17 cellular contexts compared by ENCODE assay signal in genomic region chr5:117681431-117681830, GRCh38.
DNase-seq lines count a peak whose midpoint lies in the region; ATAC-seq lines count a peak whose summit lies in the region.
"Had no signal": no experiment of that assay in that cellular context is flagged by ENCODE, and none has a peak within 500 bp of the region (broad histone marks: within the 10 kb centered on the region; RNA-seq: fewer than 3 reads in every experiment).

No MANE protein-coding gene starts in this region.

- no peaks in the 10 kb centered on the region for H3K9me3 ChIP-seq in T-helper 17 cell (ENCODE audit: control insufficient read depth, low read length, poor library complexity, severe bottlenecking)
- H3K9me3 ChIP-seq: thoracic aorta had no signal

- H3K4me3 Mint-ChIP-seq in T-helper 17 cell = no peak overlapping the region
- H3K4me3 Mint-ChIP-seq: activated CD4-positive, alpha-beta memory T cell treated with anti-CD3 and anti-CD28 coated beads, Interleukin-2, amount 10 ng/mL, durations not matched to agents 7 days and 5 days; activated T-cell treated with anti-CD3 and anti-CD28 coated beads, Interleukin-2, amount 50 U/mL, for 72 hours had no signal

- ATAC-seq in GM18498 (IDR thresholded peaks at IDR 0.05; ENCODE audit: unreplicated experiment) (peak; percentile 70), GM21367 (IDR thresholded peaks at IDR 0.05; ENCODE audit: unreplicated experiment) (peak; percentile 61), HG03064 (IDR thresholded peaks at IDR 0.05; ENCODE audit: low read depth, unreplicated experiment) (peak; percentile 71), GM21723 (IDR thresholded peaks at IDR 0.05; ENCODE audit: unreplicated experiment) (no peak), T-helper 17 cell (no peak)
- no peak for ATAC-seq in activated naive CD4-positive, alpha-beta T cell treated with anti-CD3 and anti-CD28 coated beads, Interleukin-2, amount 50 U/mL, for 72 hours
- ATAC-seq: activated T-cell treated with anti-CD3 and anti-CD28 coated beads, Interleukin-2, amount 50 U/mL, for 72 hours; Panc1 had no signal

- H3K36me3 Mint-ChIP-seq in T-helper 17 cell (ENCODE audit: low read depth) = no peaks in the 10 kb centered on the region
- H3K36me3 Mint-ChIP-seq in activated naive CD4-positive, alpha-beta T cell treated with anti-CD3 and anti-CD28 coated beads, Interleukin-2, amount 50 U/mL, for 72 hours = no peaks in the 10 kb centered on the region

- H3K27ac Mint-ChIP-seq in T-helper 17 cell = no peak overlapping the region
- H3K27ac Mint-ChIP-seq in activated naive CD4-positive, alpha-beta T cell treated with anti-CD3 and anti-CD28 coated beads, Interleukin-2, amount 50 U/mL, for 72 hours = no peak overlapping the region
- H3K27ac Mint-ChIP-seq: activated CD4-positive, alpha-beta memory T cell treated with anti-CD3 and anti-CD28 coated beads, Interleukin-2, amount 10 ng/mL, durations not matched to agents 7 days and 5 days; activated T-cell treated with anti-CD3 and anti-CD28 coated beads, Interleukin-2, amount 50 U/mL, for 72 hours had no signal

- H3K4me1 Mint-ChIP-seq in T-helper 17 cell = no peaks in the 10 kb centered on the region
- H3K4me1 Mint-ChIP-seq: activated CD4-positive, alpha-beta memory T cell treated with anti-CD3 and anti-CD28 coated beads, Interleukin-2, amount 10 ng/mL, durations not matched to agents 7 days and 5 days had no signal

- DNase-seq in NCI-H446 treated with DMSO at 0.1 percent for 48 hours (lab: John Stamatoyannopoulos, UW) = peak; percentile 45
- DNase-seq in NCI-H748 treated with DMSO at 0.1 percent for 48 hours (lab: John Stamatoyannopoulos, UW) = no peak
- DNase-seq in T-helper 17 cell = no peak
- no peak for DNase-seq in activated naive CD4-positive, alpha-beta T cell treated with anti-CD3 and anti-CD28 coated beads, Interleukin-2, amount 50 U/mL, for 72 hours (ENCODE audit: low spot score in 2 of 2)
- DNase-seq: activated CD4-positive, alpha-beta memory T cell treated with anti-CD3 and anti-CD28 coated beads, Interleukin-2, amount 10 ng/mL, durations not matched to agents 7 days and 5 days; activated T-cell treated with anti-CD3 and anti-CD28 coated beads, Interleukin-2, amount 50 U/mL, for 72 hours; C1 segment of cervical spinal cord; central memory CD4-positive, alpha-beta T cell; NCI-H2081 treated with DMSO at 0.1 percent for 48 hours; NCI-H526 treated with DMSO at 0.1 percent for 48 hours; SW 1271 had no signal

- H3K27me3 Mint-ChIP-seq in T-helper 17 cell = no peaks in the 10 kb centered on the region
- H3K27me3 Mint-ChIP-seq: activated CD4-positive, alpha-beta memory T cell treated with anti-CD3 and anti-CD28 coated beads, Interleukin-2, amount 10 ng/mL, durations not matched to agents 7 days and 5 days had no signal

- H3K9me3 Mint-ChIP-seq in activated naive CD4-positive, alpha-beta T cell treated with anti-CD3 and anti-CD28 coated beads, Interleukin-2, amount 50 U/mL, for 72 hours = peaks cover 11 to 29% of the 10 kb centered on the region in 2 donors

Comparison
In these comparisons a context has a peak if more than half of its experiments do, and no peak if none do; other contexts are left out.
1. ATAC-seq: peak in GM18498 (single experiment), GM21367 (single experiment) and HG03064 (single experiment); none in GM21723 (single experiment), T-helper 17 cell (single experiment) and activated naive CD4-positive, alpha-beta T cell treated with anti-CD3 and anti-CD28 coated beads, Interleukin-2, amount 50 U/mL, for 72 hours (0 of 2).